ENCODE assay signal across 9 cellular contexts in the genomic region with DNA sequence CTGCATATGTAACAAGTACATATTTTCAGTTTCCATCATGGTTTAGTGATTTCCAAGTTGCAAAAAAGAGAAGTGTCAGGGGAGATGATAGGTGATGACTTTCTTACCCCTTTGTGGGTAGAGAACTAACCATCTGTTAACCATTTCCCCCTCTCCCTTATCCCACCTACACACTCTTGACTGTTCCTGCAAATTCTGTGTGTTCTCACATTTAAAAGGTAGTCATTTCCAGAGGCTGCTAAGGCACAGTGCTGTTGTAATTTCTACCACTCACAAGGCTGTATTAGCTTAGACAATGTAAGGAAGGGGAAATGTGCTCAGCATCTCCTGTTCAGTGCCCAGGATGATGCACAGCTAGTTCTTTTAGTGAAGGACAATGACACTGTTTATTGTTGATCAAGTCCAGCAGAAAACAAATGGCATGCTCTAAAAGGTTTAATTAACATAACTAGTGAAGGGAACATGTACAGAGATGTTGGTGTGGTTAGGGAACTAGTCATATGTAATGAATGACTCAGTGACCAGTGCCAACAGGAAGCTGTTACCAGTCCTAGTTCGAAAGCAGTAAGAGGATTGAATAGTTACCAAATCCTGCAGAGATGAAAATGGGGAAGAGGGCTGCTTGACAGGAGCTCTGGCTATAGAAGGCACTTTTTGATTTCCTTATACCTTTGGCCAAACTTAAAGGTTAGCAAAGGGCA.
DNase-seq lines count a peak whose midpoint lies in the region; ATAC-seq, FAIRE-seq and TF ChIP-seq lines count a peak whose summit lies in the region.
"Had no signal": no experiment of that assay in that cellular context is flagged by ENCODE, and none has a peak within 500 bp of the region (broad histone marks: within the 10 kb centered on the region; RNA-seq: fewer than 3 reads in every experiment).

No MANE protein-coding gene starts in this region.

- FAIRE-seq in HepG2 (lab: Jason Lieb, UNC) (no peak), endothelial cell of umbilical vein (lab: Jason Lieb, UNC) (peak; percentile 57), D721Med (lab: Jason Lieb, UNC) (no peak)

- BruUV-seq in HepG2 (replicated peaks; lab: Mats Ljungman, UMichigan) (no TSS peak), endothelial cell of umbilical vein (replicated peaks; lab: Mats Ljungman, UMichigan) (no TSS peak)

- intact Hi-C loops in right lobe of liver (cut with DNase I): no loop called here
- intact Hi-C loops in HepG2 (cut with micrococcal nuclease; ENCODE audit: unreplicated experiment): no loop called here
- intact Hi-C loops in endothelial cell of umbilical vein (cut with micrococcal nuclease): no loop called here
- intact Hi-C loops in esophagus squamous epithelium (cut with DNase I): no loop called here

- ATAC-seq in right lobe of liver (peak in 3 of 4 donors; percentile 40 to 83 (median 59)), HepG2 (no peak), HG03432 (IDR thresholded peaks at IDR 0.05; ENCODE audit: unreplicated experiment) (peak; percentile 60)

- WGBS in right lobe of liver (ENCODE audit: insufficient coverage, low coverage, low lambda C conversion rate, missing lambda C conversion rate): 17% methylated on average over 1 of the region's 1 CpG
- 0% methylated on average over 1 of the region's 1 CpG for WGBS in HepG2 (ENCODE audit: low lambda C conversion rate)
- 0 to 6% methylated on average over 1 of the region's 1 CpG for WGBS in esophagus squamous epithelium, 2 donors

- TF ChIP-seq CTCF in right lobe of liver (IDR thresholded peaks at IDR 0.05) (no peak), HepG2 (CRISPR knock-in tag; IDR thresholded peaks at IDR 0.05) (no peak), endothelial cell of umbilical vein (IDR thresholded peaks at IDR 0.05; ENCODE audit: extremely low read depth in 1 of 2, insufficient read depth in 1 of 2, low read depth in 1 of 2, low read length in 2 of 2) (no peak), D721Med (IDR thresholded peaks at IDR 0.05; ENCODE audit: insufficient read depth, missing control alignments) (no peak), esophagus squamous epithelium (IDR thresholded peaks at IDR 0.05) (no peak)

- H3K9me3 Mint-ChIP-seq in T-helper 2 cell treated with Interferon-gamma antibody and Interleukin-4, amounts not matched to agents 5 μg/mL and 100 μg/mL, for 36 hours: no peaks in the 10 kb centered on the region
- H3K9me3 Mint-ChIP-seq: activated naive CD8-positive, alpha-beta T cell treated with anti-CD3 and anti-CD28 coated beads, Interleukin-2, amount 10 ng/mL, durations not matched to agents 7 days and 5 days had no signal

- POLR2A ChIA-PET in HepG2 (lab: Yijun Ruan, JAX): no interaction called here
- POLR2A ChIA-PET in endothelial cell of umbilical vein (lab: Charles Lee): interaction anchor here (0.9 kb wide), 1 partner anchor 166 kb away, joined by 3 read pairs; no protein-coding TSS in a partner anchor

- no peak for TF ChIP-seq RAD21 in HepG2 (CRISPR knock-in tag; IDR thresholded peaks at IDR 0.05)

- in situ Hi-C loops in HepG2 (cut with HindIII; ENCODE audit: extremely low pct_ligation_motif_present, low pct_unique_long_range_greater_than_20kb): no loop called here

- H3K27ac ChIP-seq in right lobe of liver (no peak overlapping the region), HepG2 (ENCODE audit: extremely low read length, insufficient read depth, low read length) (no peak overlapping the region), endothelial cell of umbilical vein (ENCODE audit: insufficient read depth, low read depth, low read length) (peak overlapping the region; percentile 55), esophagus squamous epithelium (no peak overlapping the region)

- no peak overlapping the region for H3K27ac Mint-ChIP-seq in T-helper 2 cell treated with Interferon-gamma antibody and Interleukin-4, amounts not matched to agents 5 μg/mL and 100 μg/mL, for 36 hours
- H3K27ac Mint-ChIP-seq: activated naive CD8-positive, alpha-beta T cell treated with anti-CD3 and anti-CD28 coated beads, Interleukin-2, amount 10 ng/mL, durations not matched to agents 7 days and 5 days had no signal

- TF ChIP-seq POLR2A in right lobe of liver (IDR thresholded peaks at IDR 0.05): no peak
- no peak for TF ChIP-seq POLR2A in HepG2 (IDR thresholded peaks at IDR 0.05; ENCODE audit: insufficient read depth in 1 of 2, low read depth in 2 of 2, low read length in 2 of 2)
- no peak for TF ChIP-seq POLR2A in endothelial cell of umbilical vein (IDR thresholded peaks at IDR 0.05; ENCODE audit: low read depth, low read length)
- TF ChIP-seq POLR2A in esophagus squamous epithelium (IDR thresholded peaks at IDR 0.05): no peak

- no peaks in the 10 kb centered on the region for H4K20me1 ChIP-seq in HepG2 (ENCODE audit: insufficient read depth, low read length)
- no peaks in the 10 kb centered on the region for H4K20me1 ChIP-seq in endothelial cell of umbilical vein (replicated peaks; ENCODE audit: control insufficient read depth, extremely low read depth, insufficient read depth, low read length)

- H3K4me1 ChIP-seq in right lobe of liver: no peaks in the 10 kb centered on the region
- H3K4me1 ChIP-seq in HepG2 (ENCODE audit: insufficient read depth, low read length): no peaks in the 10 kb centered on the region
- peaks cover 14% of the 10 kb centered on the region for H3K4me1 ChIP-seq in endothelial cell of umbilical vein (ENCODE audit: control insufficient read depth, extremely low read depth, insufficient read depth, low read length)
- no peaks in the 10 kb centered on the region for H3K4me1 ChIP-seq in esophagus squamous epithelium

- DNase-seq in right lobe of liver (no peak), HepG2 (ENCODE audit: low spot score) (no peak), endothelial cell of umbilical vein (ENCODE audit: low read depth, low spot score) (peak; percentile 77), D721Med (ENCODE audit: insufficient read length, low spot score) (no peak), esophagus squamous epithelium (lab: John Stamatoyannopoulos, UW) (no peak)
- DNase-seq in activated effector memory CD4-positive, alpha-beta T cell treated with anti-CD3 and anti-CD28 coated beads, Interleukin-2, amount 50 U/mL, for 16 hours: no peak
- no peak for DNase-seq in T-helper 2 cell treated with Interferon-gamma antibody and Interleukin-4, amounts not matched to agents 5 μg/mL and 100 μg/mL, for 36 hours (ENCODE audit: low spot score)
- DNase-seq: activated naive CD8-positive, alpha-beta T cell treated with anti-CD3 and anti-CD28 coated beads, Interleukin-2, amount 10 ng/mL, durations not matched to agents 7 days and 5 days had no signal

- H3K4me2 ChIP-seq in HepG2 (ENCODE audit: low read depth, low read length): no peak overlapping the region
- peak overlapping the region; percentile 19 for H3K4me2 ChIP-seq in endothelial cell of umbilical vein (ENCODE audit: insufficient read depth, low read length)

- dilution Hi-C loops in endothelial cell of umbilical vein (cut with MboI; ENCODE audit: extremely low pct_ligation_motif_present, low sequenced_read_pairs): no loop called here

- no peaks in the 10 kb centered on the region for H3K79me2 ChIP-seq in HepG2 (ENCODE audit: insufficient read depth, low read length)
- no peaks in the 10 kb centered on the region for H3K79me2 ChIP-seq in endothelial cell of umbilical vein (ENCODE audit: control insufficient read depth, insufficient read depth, low read length)

- H3K27me3 Mint-ChIP-seq in T-helper 2 cell treated with Interferon-gamma antibody and Interleukin-4, amounts not matched to agents 5 μg/mL and 100 μg/mL, for 36 hours (ENCODE audit: low read depth): peaks cover 2% of the 10 kb centered on the region

- no peaks in the 10 kb centered on the region for H3K9me1 ChIP-seq in endothelial cell of umbilical vein (replicated peaks; ENCODE audit: control insufficient read depth, extremely low read depth, insufficient read depth, low read length)

- no peak overlapping the region for H3K4me3 ChIP-seq in right lobe of liver
- no peak overlapping the region for H3K4me3 ChIP-seq in HepG2 (replicated peaks in 1 of 3; ENCODE audit: insufficient read depth in 1 of 3, low read depth in 2 of 3, low read length in 3 of 3)
- H3K4me3 ChIP-seq in endothelial cell of umbilical vein (replicated peaks in 1 of 3; ENCODE audit: insufficient read depth in 1 of 3, low read depth in 1 of 3, low read length in 3 of 3): no peak overlapping the region
- H3K4me3 ChIP-seq in esophagus squamous epithelium: no peak overlapping the region

- CTCF ChIA-PET in HepG2 (lab: Yijun Ruan, JAX; ENCODE audit: low intra/inter-chr PET ratio, low total read pairs) (no interaction called here), endothelial cell of umbilical vein (lab: Charles Lee) (interaction anchor here (0.7 to 2.3 kb wide), 7 partner anchors 10 to 795 kb away, joined by 3 to 8 read pairs (median 4); no protein-coding TSS in a partner anchor)

- H3K9me3 ChIP-seq in right lobe of liver (no peaks in the 10 kb centered on the region), HepG2 (ENCODE audit: low read length) (no peaks in the 10 kb centered on the region), endothelial cell of umbilical vein (replicated peaks; ENCODE audit: control insufficient read depth, insufficient read depth, low read length) (no peaks in the 10 kb centered on the region), esophagus squamous epithelium (no peaks in the 10 kb centered on the region)

- H3K36me3 Mint-ChIP-seq in T-helper 2 cell treated with Interferon-gamma antibody and Interleukin-4, amounts not matched to agents 5 μg/mL and 100 μg/mL, for 36 hours (ENCODE audit: low read depth): no peaks in the 10 kb centered on the region
- H3K36me3 Mint-ChIP-seq: activated naive CD8-positive, alpha-beta T cell treated with anti-CD3 and anti-CD28 coated beads, Interleukin-2, amount 10 ng/mL, durations not matched to agents 7 days and 5 days had no signal

- H3K36me3 ChIP-seq in right lobe of liver: no peaks in the 10 kb centered on the region
- no peaks in the 10 kb centered on the region for H3K36me3 ChIP-seq in HepG2 (replicated peaks in 1 of 2; ENCODE audit: control insufficient read depth in 1 of 2, insufficient read depth in 2 of 2, low read length in 2 of 2)
- no peaks in the 10 kb centered on the region for H3K36me3 ChIP-seq in endothelial cell of umbilical vein (ENCODE audit: control insufficient read depth in 2 of 2, extremely low read depth in 1 of 2, insufficient read depth in 2 of 2, low read length in 2 of 2)
- no peaks in the 10 kb centered on the region for H3K36me3 ChIP-seq in esophagus squamous epithelium

- H3K4me3 Mint-ChIP-seq in T-helper 2 cell treated with Interferon-gamma antibody and Interleukin-4, amounts not matched to agents 5 μg/mL and 100 μg/mL, for 36 hours: no peak overlapping the region
- H3K4me3 Mint-ChIP-seq: activated naive CD8-positive, alpha-beta T cell treated with anti-CD3 and anti-CD28 coated beads, Interleukin-2, amount 10 ng/mL, durations not matched to agents 7 days and 5 days had no signal

- H3K9ac ChIP-seq in HepG2 (ENCODE audit: insufficient read depth, low read depth, low read length) (no peak overlapping the region), endothelial cell of umbilical vein (replicated peaks; ENCODE audit: extremely low read depth, insufficient read depth, low read length) (no peak overlapping the region)

- H2AFZ ChIP-seq in HepG2 (ENCODE audit: low read length) (no peak overlapping the region), endothelial cell of umbilical vein (ENCODE audit: low read depth, low read length) (peak overlapping the region; percentile 75)

- H3K4me1 Mint-ChIP-seq in T-helper 2 cell treated with Interferon-gamma antibody and Interleukin-4, amounts not matched to agents 5 μg/mL and 100 μg/mL, for 36 hours (ENCODE audit: low read depth): no peaks in the 10 kb centered on the region
- H3K4me1 Mint-ChIP-seq: activated naive CD8-positive, alpha-beta T cell treated with anti-CD3 and anti-CD28 coated beads, Interleukin-2, amount 10 ng/mL, durations not matched to agents 7 days and 5 days had no signal

- H3K27me3 ChIP-seq in right lobe of liver (no peaks in the 10 kb centered on the region), HepG2 (ENCODE audit: control insufficient read depth in 1 of 2, insufficient read depth in 2 of 2, low read length in 2 of 2) (no peaks in the 10 kb centered on the region), endothelial cell of umbilical vein (ENCODE audit: control insufficient read depth in 2 of 2, insufficient read depth in 2 of 2, low read length in 2 of 2) (no peaks in the 10 kb centered on the region), esophagus squamous epithelium (no peaks in the 10 kb centered on the region)

- no peak for TF ChIP-seq EP300 in HepG2 (IDR thresholded peaks at IDR 0.05; ENCODE audit: low read depth in 2 of 2, low read length in 2 of 2)
- no peak for TF ChIP-seq EP300 in HepG2 (CRISPR knock-in tag; IDR thresholded peaks at IDR 0.05; ENCODE audit: borderline replicate concordance)
